Comparison of ENCODE assay signal across 19 cellular contexts in the genomic region with DNA sequence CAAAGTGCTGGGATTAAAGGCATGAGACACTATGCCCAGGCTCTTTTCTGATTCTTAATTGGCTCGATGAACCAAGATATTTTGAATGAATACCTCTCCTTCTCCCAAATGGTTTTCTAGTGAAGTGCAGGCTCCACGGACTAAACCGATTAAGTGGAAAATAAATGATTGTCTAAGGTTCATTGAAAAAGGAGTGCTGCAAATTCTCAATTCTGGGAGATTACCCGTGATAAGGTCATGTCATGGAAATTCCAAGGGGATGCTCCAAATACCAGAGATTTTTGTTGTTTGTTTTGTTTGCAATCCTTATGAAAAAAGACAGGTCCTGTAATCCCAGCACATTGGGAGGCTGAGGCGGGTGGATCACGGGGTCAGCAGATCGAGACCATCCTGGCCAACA.
"Had no signal": no experiment of that assay in that cellular context is flagged by ENCODE, and none has a peak within 500 bp of the region (broad histone marks: within the 10 kb centered on the region; RNA-seq: fewer than 3 reads in every experiment).

No MANE protein-coding gene starts in this region.

- H3K27ac ChIP-seq: lower lobe of right lung, neural progenitor cell, vagina, WERI-Rb-1 had no signal

- H3K27me3 ChIP-seq: heart right ventricle, neural progenitor cell, transverse colon, vagina had no signal

- H3K9ac ChIP-seq: neural progenitor cell had no signal

- H3K9me3 ChIP-seq: lower lobe of right lung, transverse colon, vagina had no signal

- H3K4me2 ChIP-seq: neural progenitor cell had no signal

- ATAC-seq: activated CD8-positive, alpha-beta T cell treated with anti-CD3 and anti-CD28 coated beads for 36 hours; activated naive CD8-positive, alpha-beta T cell treated with anti-CD3 and anti-CD28 coated beads, Interleukin-2, amount 50 U/mL, for 24 hours; heart right ventricle; lower lobe of right lung; naive thymus-derived CD8-positive, alpha-beta T cell had no signal

- H3K4me3 ChIP-seq: heart right ventricle, lower lobe of right lung, neural progenitor cell, transverse colon, vagina had no signal

- H3K36me3 ChIP-seq: heart right ventricle, lower lobe of right lung, neural progenitor cell, transverse colon, vagina, WERI-Rb-1 had no signal

- DNase-seq: activated CD4-positive, alpha-beta T cell treated with anti-CD3 and anti-CD28 coated beads, Interleukin-2, amount 10 ng/mL, durations not matched to agents 7 days and 5 days; activated CD4-positive, CD25-positive, alpha-beta regulatory T cell treated with anti-CD3 and anti-CD28 coated beads, Interleukin-2, amount 50 U/mL, for 72 hours; activated CD8-positive, alpha-beta T cell treated with anti-CD3 and anti-CD28 coated beads for 36 hours; activated gamma-delta T cell; activated naive CD4-positive, alpha-beta T cell treated with anti-CD3 and anti-CD28 coated beads, Interleukin-2, amount 50 U/mL, for 16 hours; activated naive CD8-positive, alpha-beta T cell treated with anti-CD3 and anti-CD28 coated beads, Interleukin-2, amount 50 U/mL, for 24 hours; cortex of kidney; effector CD4-positive, alpha-beta T cell; foreskin fibroblast; heart right ventricle; islet precursor cell; lower lobe of right lung; naive thymus-derived CD8-positive, alpha-beta T cell; retina; stimulated activated CD4-positive, alpha-beta T cell treated with anti-CD3 and anti-CD28 coated beads, Interleukin-4, amount 100 ng/mL, for 24 hours; transverse colon; WERI-Rb-1 had no signal
